In the genomic region with DNA sequence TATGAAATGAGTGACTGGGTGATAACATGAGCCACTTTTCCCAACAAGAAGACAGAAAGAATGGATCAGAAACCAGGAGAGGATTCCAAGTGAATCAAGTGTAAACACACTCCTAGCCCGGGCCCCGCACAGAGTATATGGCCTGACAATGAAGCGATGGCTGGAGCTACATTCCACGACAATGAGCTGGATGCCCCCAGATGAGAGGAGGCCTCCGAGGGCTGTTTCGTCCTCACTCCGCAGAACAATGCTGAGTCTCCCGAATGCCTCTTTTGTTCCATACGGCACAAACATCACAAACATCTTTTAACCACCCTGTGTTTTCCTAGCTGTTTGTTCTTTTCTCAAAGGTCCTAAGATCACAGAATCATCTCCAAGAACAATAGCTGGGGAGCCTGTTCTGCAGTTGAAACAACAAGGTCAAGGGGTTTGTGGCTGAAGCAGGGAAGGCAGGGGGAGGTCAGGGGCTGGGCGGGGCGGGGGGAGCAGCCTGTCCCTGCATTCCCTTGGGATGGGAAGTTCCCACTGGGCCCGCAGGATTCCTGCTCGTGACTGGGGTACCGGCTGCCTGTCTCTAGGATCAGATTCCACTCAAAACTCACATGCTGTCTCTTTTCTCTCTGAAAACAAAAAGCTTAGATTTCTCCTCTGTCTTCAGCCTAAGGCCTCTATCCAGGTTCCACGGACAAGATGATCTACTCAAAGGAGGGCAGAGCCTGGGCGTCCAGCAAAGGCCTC, we compare ENCODE assay signal across 9 cellular contexts.
A peak's percentile ranks its signal among the peaks of the same experiment; 100 is the strongest.
DNase-seq lines count a peak whose midpoint lies in the region; ATAC-seq and TF ChIP-seq lines count a peak whose summit lies in the region.
"Had no signal": no experiment of that assay in that cellular context is flagged by ENCODE, and none has a peak within 500 bp of the region (broad histone marks: within the 10 kb centered on the region; RNA-seq: fewer than 3 reads in every experiment).

No MANE protein-coding gene starts in this region.

- peaks cover 5 to 25% (median 18%) of the 10 kb centered on the region in 4 donors for H3K4me1 ChIP-seq in esophagus muscularis mucosa

- intact Hi-C loops in esophagus muscularis mucosa (cut with DNase I) = no loop called here

- H3K27ac ChIP-seq in esophagus muscularis mucosa (replicated peaks in 1 of 4) = peak overlapping the region in 3 of 4 donors; percentile 0 to 36 (median 5)

- DNase-seq in AG20443 (ENCODE audit: low spot score) = peak; percentile 78
- peak; percentile 76 for DNase-seq in NCI-H2171 treated with DMSO at 0.1 percent for 48 hours (lab: John Stamatoyannopoulos, UW)
- DNase-seq in esophagus muscularis mucosa (ENCODE audit: extremely low spot score) = no peak
- DNase-seq in neural crest cell (ENCODE audit: low read depth, low spot score) = peak; percentile 20
- DNase-seq in GOT3 (lab: John Stamatoyannopoulos, UW) = no peak
- no peak for DNase-seq in NCI-H526 (lab: John Stamatoyannopoulos, UW)
- DNase-seq in NCI-H748 treated with DMSO at 0.1 percent for 48 hours (lab: John Stamatoyannopoulos, UW) = no peak
- DNase-seq: DMS153 had no signal

- H3K4me3 ChIP-seq in esophagus muscularis mucosa = no peak overlapping the region

- peak overlapping the region; percentile 86 for H3K27ac Mint-ChIP-seq in neural crest cell (ENCODE audit: unreplicated experiment)

- H3K27me3 ChIP-seq in esophagus muscularis mucosa = no peaks in the 10 kb centered on the region

- no peaks in the 10 kb centered on the region for H3K9me3 ChIP-seq in esophagus muscularis mucosa

- H3K36me3 Mint-ChIP-seq in neural crest cell (ENCODE audit: low read depth) = no peaks in the 10 kb centered on the region

- H3K36me3 ChIP-seq in esophagus muscularis mucosa = no peaks in the 10 kb centered on the region

- peak overlapping the region; percentile 47 for H3K4me3 Mint-ChIP-seq in neural crest cell

- TF ChIP-seq EP300 in esophagus muscularis mucosa (IDR thresholded peaks at IDR 0.05) = no peak

- H3K27me3 Mint-ChIP-seq in neural crest cell (ENCODE audit: low read depth) = no peaks in the 10 kb centered on the region

- H3K9me3 Mint-ChIP-seq in neural crest cell = no peaks in the 10 kb centered on the region

- TF ChIP-seq POLR2A in esophagus muscularis mucosa (IDR thresholded peaks at IDR 0.05; ENCODE audit: low read depth) (no peak), GM18505 (IDR thresholded peaks at IDR 0.05; ENCODE audit: borderline replicate concordance, extremely low read depth, insufficient read depth, insufficient read length) (no peak)

- peaks cover 26% of the 10 kb centered on the region for H3K4me1 Mint-ChIP-seq in neural crest cell

- no peak for TF ChIP-seq CTCF in esophagus muscularis mucosa (IDR thresholded peaks at IDR 0.05)
- no peak for TF ChIP-seq CTCF in neural crest cell (conservative IDR thresholded peaks at IDR 0.05)

- 62% methylated on average over 14 of the region's 16 CpGs for WGBS in esophagus muscularis mucosa

- no peak for ATAC-seq in GM18505 (IDR thresholded peaks at IDR 0.05; ENCODE audit: unreplicated experiment)

Comparison
In these comparisons a context has a peak if more than half of its experiments do, and no peak if none do; other contexts are left out.
1. DNase-seq: peak in AG20443 (single experiment), NCI-H2171 treated with DMSO at 0.1 percent for 48 hours (single experiment) and neural crest cell (single experiment); none in esophagus muscularis mucosa (single experiment), GOT3 (single experiment), NCI-H526 (0 of 2) and NCI-H748 treated with DMSO at 0.1 percent for 48 hours (single experiment).